Comparison of ENCODE assay signal across 7 cellular contexts in genomic region chr12:42756841-42757661, GRCh38.
DNase-seq lines count a peak whose midpoint lies in the region; TF ChIP-seq lines count a peak whose summit lies in the region.

No MANE protein-coding gene starts in this region.

- TF ChIP-seq CTCF in fibroblast of villous mesenchyme (IDR thresholded peaks at IDR 0.05; ENCODE audit: insufficient read depth, low read depth, low read length) = no peak

- in situ Hi-C loops in KBM-7 (cut with MboI; ENCODE audit: low pct_unique_long_range_greater_than_20kb, low sequenced_read_pairs) = no loop called here

- no peaks in the 10 kb centered on the region for H3K36me3 ChIP-seq in NT2/D1 (ENCODE audit: insufficient read depth, insufficient read length, low read length)

- peaks cover 2% of the 10 kb centered on the region for H3K4me1 ChIP-seq in NT2/D1 (ENCODE audit: insufficient read depth, insufficient read length)

- peak overlapping the region; percentile 23 for H3K9ac ChIP-seq in NT2/D1 (ENCODE audit: insufficient read length, low read depth)

- H3K4me3 ChIP-seq in NT2/D1 (ENCODE audit: insufficient read length, low read depth) = no peak overlapping the region
- H3K4me3 ChIP-seq in fibroblast of villous mesenchyme (ENCODE audit: low read depth, low read length) = no peak overlapping the region

- H3K9me3 ChIP-seq in NT2/D1 (ENCODE audit: insufficient read depth, low read length) = peaks cover 28% of the 10 kb centered on the region

- peak; percentile 70 for DNase-seq in H4 (ENCODE audit: low spot score)
- peak; percentile 97 for DNase-seq in NT2/D1 (ENCODE audit: low read depth, low spot score)
- DNase-seq in fibroblast of villous mesenchyme (ENCODE audit: low read depth) = peak; percentile 63
- DNase-seq in ureter (ENCODE audit: low spot score) = peak; percentile 48
- no peak for DNase-seq in activated CD4-positive, alpha-beta T cell treated with anti-CD3 and anti-CD28 coated beads for 48 hours
- DNase-seq in NCI-H1092 treated with DMSO at 0.1 percent for 48 hours (lab: John Stamatoyannopoulos, UW) = no peak
- DNase-seq in KBM-7 = no peak

- no peaks in the 10 kb centered on the region for H3K27me3 ChIP-seq in NT2/D1 (ENCODE audit: insufficient read depth, insufficient read length)

Comparison
In these comparisons a context has a peak if more than half of its experiments do, and no peak if none do; other contexts are left out.
1. DNase-seq: peak in H4 (single experiment), NT2/D1 (single experiment), fibroblast of villous mesenchyme (single experiment) and ureter (single experiment); none in activated CD4-positive, alpha-beta T cell treated with anti-CD3 and anti-CD28 coated beads for 48 hours (single experiment), NCI-H1092 treated with DMSO at 0.1 percent for 48 hours (single experiment) and KBM-7 (single experiment).